In the genomic region with DNA sequence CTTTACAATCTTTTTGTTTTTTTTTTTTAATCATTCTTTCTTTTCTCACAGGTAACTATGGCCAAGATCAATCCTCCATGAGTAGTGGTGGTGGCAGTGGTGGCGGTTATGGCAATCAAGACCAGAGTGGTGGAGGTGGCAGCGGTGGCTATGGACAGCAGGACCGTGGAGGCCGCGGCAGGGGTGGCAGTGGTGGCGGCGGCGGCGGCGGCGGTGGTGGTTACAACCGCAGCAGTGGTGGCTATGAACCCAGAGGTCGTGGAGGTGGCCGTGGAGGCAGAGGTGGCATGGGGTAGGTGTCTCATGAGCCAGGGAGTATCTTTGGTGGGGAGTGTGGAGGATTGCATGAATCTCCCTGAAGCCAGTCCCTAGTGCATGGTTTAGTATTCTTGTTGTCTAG, we compare ENCODE assay signal across 17 cellular contexts. TPM values are rescaled to one million over a fixed set of nuclear protein-coding genes. Genes with fewer than 3 reads are reported as not detected.
DNase-seq lines count a peak whose midpoint lies in the region; ATAC-seq, FAIRE-seq and TF ChIP-seq lines count a peak whose summit lies in the region.
"Had no signal": no experiment of that assay in that cellular context is flagged by ENCODE, and none has a peak within 500 bp of the region (broad histone marks: within the 10 kb centered on the region; RNA-seq: fewer than 3 reads in every experiment).

No MANE protein-coding gene starts in this region.

- H3K9me3 ChIP-seq in DND-41 (ENCODE audit: insufficient read depth, low read length, severe bottlenecking): no peaks in the 10 kb centered on the region

- H3K36me3 ChIP-seq in DND-41 (ENCODE audit: insufficient read depth, low read length): peaks cover 92% of the 10 kb centered on the region

- H3K4me1 ChIP-seq in DND-41 (ENCODE audit: insufficient read depth, low read length): peaks cover 43% of the 10 kb centered on the region

- no peak overlapping the region for H3K27ac ChIP-seq in DND-41 (ENCODE audit: low read length)

- no peaks in the 10 kb centered on the region for H3K9me3 Mint-ChIP-seq in CD14-positive monocyte
- no peaks in the 10 kb centered on the region for H3K9me3 Mint-ChIP-seq in activated T-helper 2 cell treated with anti-CD3 and anti-CD28 coated beads, Interferon-gamma antibody, Interleukin-2, Interleukin-4, amounts not matched to agents 10 μg/mL and 5 μg/mL and 100 μg/mL, durations not matched to agents 14 hours and 24 hours and 36 hours
- H3K9me3 Mint-ChIP-seq in naive thymus-derived CD8-positive, alpha-beta T cell: no peaks in the 10 kb centered on the region

- H3K27ac Mint-ChIP-seq in CD14-positive monocyte: peak overlapping the region in 5 of 7 donors; percentile 33 to 82 (median 63)
- no peak overlapping the region for H3K27ac Mint-ChIP-seq in activated T-helper 2 cell treated with anti-CD3 and anti-CD28 coated beads, Interferon-gamma antibody, Interleukin-2, Interleukin-4, amounts not matched to agents 10 μg/mL and 5 μg/mL and 100 μg/mL, durations not matched to agents 14 hours and 24 hours and 36 hours
- H3K27ac Mint-ChIP-seq in naive thymus-derived CD8-positive, alpha-beta T cell: peak overlapping the region in 9 of 10 donors; percentile 26 to 90 (median 69)

- H3K4me3 ChIP-seq in DND-41 (ENCODE audit: low read depth in 1 of 2, low read length in 2 of 2): no peak overlapping the region
- H3K4me3 ChIP-seq: lung had no signal

- H3K4me2 ChIP-seq in DND-41 (ENCODE audit: insufficient read depth, low read length): peak overlapping the region; percentile 37; the same call in 1 of the 2 replicates

- ATAC-seq in DND-41 (ENCODE audit: insufficient read depth, low read depth): no peak
- no peak for ATAC-seq in naive thymus-derived CD8-positive, alpha-beta T cell
- no peak for ATAC-seq in HG03175 (IDR thresholded peaks at IDR 0.05; ENCODE audit: unreplicated experiment)

- H3K27me3 Mint-ChIP-seq in CD14-positive monocyte (ENCODE audit: low read depth in 3 of 3): peaks cover 0 to 1% (median 0%) of the 10 kb centered on the region in 3 donors
- no peaks in the 10 kb centered on the region for H3K27me3 Mint-ChIP-seq in activated T-helper 2 cell treated with anti-CD3 and anti-CD28 coated beads, Interferon-gamma antibody, Interleukin-2, Interleukin-4, amounts not matched to agents 10 μg/mL and 5 μg/mL and 100 μg/mL, durations not matched to agents 14 hours and 24 hours and 36 hours (ENCODE audit: low read depth)
- H3K27me3 Mint-ChIP-seq in naive thymus-derived CD8-positive, alpha-beta T cell: peaks cover 0 to 2% (median 0%) of the 10 kb centered on the region in 5 donors

- peaks cover 58% of the 10 kb centered on the region for H3K4me1 Mint-ChIP-seq in CD14-positive monocyte
- H3K4me1 Mint-ChIP-seq in activated T-helper 2 cell treated with anti-CD3 and anti-CD28 coated beads, Interferon-gamma antibody, Interleukin-2, Interleukin-4, amounts not matched to agents 10 μg/mL and 5 μg/mL and 100 μg/mL, durations not matched to agents 14 hours and 24 hours and 36 hours (ENCODE audit: low read depth): peaks cover 64% of the 10 kb centered on the region
- peaks cover 64 to 91% (median 82%) of the 10 kb centered on the region in 4 donors for H3K4me1 Mint-ChIP-seq in naive thymus-derived CD8-positive, alpha-beta T cell

- no peak overlapping the region for H3K4me3 Mint-ChIP-seq in CD14-positive monocyte
- peak overlapping the region; percentile 23 for H3K4me3 Mint-ChIP-seq in activated T-helper 2 cell treated with anti-CD3 and anti-CD28 coated beads, Interferon-gamma antibody, Interleukin-2, Interleukin-4, amounts not matched to agents 10 μg/mL and 5 μg/mL and 100 μg/mL, durations not matched to agents 14 hours and 24 hours and 36 hours (ENCODE audit: low read depth)
- peak overlapping the region in 9 of 10 donors; percentile 37 to 93 (median 73) for H3K4me3 Mint-ChIP-seq in naive thymus-derived CD8-positive, alpha-beta T cell

- peaks cover 77 to 79% of the 10 kb centered on the region in 2 donors for H3K36me3 Mint-ChIP-seq in CD14-positive monocyte
- H3K36me3 Mint-ChIP-seq in activated T-helper 2 cell treated with anti-CD3 and anti-CD28 coated beads, Interferon-gamma antibody, Interleukin-2, Interleukin-4, amounts not matched to agents 10 μg/mL and 5 μg/mL and 100 μg/mL, durations not matched to agents 14 hours and 24 hours and 36 hours (ENCODE audit: low read depth): peaks cover 92% of the 10 kb centered on the region
- peaks cover 28 to 92% (median 73%) of the 10 kb centered on the region in 3 donors for H3K36me3 Mint-ChIP-seq in naive thymus-derived CD8-positive, alpha-beta T cell

- POLR2A ChIA-PET in naive thymus-derived CD8-positive, alpha-beta T cell (lab: Charles Lee): interaction anchor here (0.7 to 3.7 kb wide), 8 partner anchors 9 to 198 kb away, joined by 3 to 28 read pairs (median 6); a partner anchor contains a TSS

- no peak for FAIRE-seq in HTR-8/SVneo (lab: Jason Lieb, UNC)
- FAIRE-seq: frontal cortex, urothelium cell line had no signal

- peaks cover 92% of the 10 kb centered on the region for H4K20me1 ChIP-seq in DND-41 (ENCODE audit: insufficient read depth, low read length)

- DNase-seq in CD14-positive monocyte (ENCODE audit: low spot score) (no peak), DND-41 (no peak), NCI-H1694 (lab: John Stamatoyannopoulos, UW) (no peak), HTR-8/SVneo (ENCODE audit: insufficient read length, low spot score) (no peak), NCI-H1105 treated with DMSO at 0.1 percent for 48 hours (lab: John Stamatoyannopoulos, UW) (no peak)
- DNase-seq in activated T-helper 2 cell treated with anti-CD3 and anti-CD28 coated beads, Interferon-gamma antibody, Interleukin-2, Interleukin-4, amounts not matched to agents 10 μg/mL and 5 μg/mL and 100 μg/mL, durations not matched to agents 14 hours and 24 hours and 36 hours (ENCODE audit: low spot score): no peak
- no peak for DNase-seq in naive thymus-derived CD8-positive, alpha-beta T cell
- DNase-seq: AML-193; central memory CD4-positive, alpha-beta T cell; DMS79 treated with DMSO at 0.1 percent for 48 hours; GOT3; stimulated activated CD4-positive, alpha-beta T cell treated with anti-CD3 and anti-CD28 coated beads, Interleukin-4, amount 100 ng/mL, for 4 hours had no signal

- no peaks in the 10 kb centered on the region for H3K27me3 ChIP-seq in DND-41 (ENCODE audit: insufficient read depth, low read length, poor library complexity)

- no peak overlapping the region for H3K9ac ChIP-seq in DND-41 (ENCODE audit: low read depth, low read length)

- H3K79me2 ChIP-seq in DND-41 (ENCODE audit: insufficient read depth, low read length): peaks cover 98% of the 10 kb centered on the region

- intact Hi-C loops in CD14-positive monocyte (cut with micrococcal nuclease): loop anchor here in 1 of 2 donors (5.0 kb wide), 1 partner anchor 172 kb away; a partner anchor contains a TSS
- intact Hi-C loops in activated T-helper 2 cell treated with anti-CD3 and anti-CD28 coated beads, Interferon-gamma antibody, Interleukin-2, Interleukin-4, amounts not matched to agents 10 μg/mL and 5 μg/mL and 100 μg/mL, durations not matched to agents 14 hours and 24 hours and 36 hours (cut with micrococcal nuclease): loop anchor here (10.0 kb wide), 2 partner anchors 230 to 270 kb away; a partner anchor contains a TSS

- no peak for TF ChIP-seq CTCF in CD14-positive monocyte (IDR thresholded peaks at IDR 0.05)
- no peak for TF ChIP-seq CTCF in DND-41 (IDR thresholded peaks at IDR 0.05; ENCODE audit: borderline replicate concordance, extremely low read depth, low read length, poor library complexity, severe bottlenecking)

- H2AFZ ChIP-seq in DND-41 (ENCODE audit: low read depth, low read length): no peak overlapping the region

RNA-seq across cellular contexts. Expression of a gene that starts 4.9 kb away (rescaled TPM):
- polyA plus RNA-seq in CD14-positive monocyte: 10 to 100 TPM; 54.9 to 78.5 TPM
- 874 and 904 TPM in 2 replicates for total RNA-seq in activated T-helper 2 cell treated with anti-CD3 and anti-CD28 coated beads, Interferon-gamma antibody, Interleukin-2, Interleukin-4, amounts not matched to agents 10 μg/mL and 5 μg/mL and 100 μg/mL, durations not matched to agents 14 hours and 24 hours and 36 hours
- total RNA-seq in naive thymus-derived CD8-positive, alpha-beta T cell: 100 to 1,000 TPM; 607 to 637 TPM
- 100 to 1,000 TPM; 118 to 163 (median 149) TPM for polyA plus RNA-seq in naive thymus-derived CD8-positive, alpha-beta T cell

RNA-seq across cellular contexts. Expression of a gene that starts 17.7 kb away (rescaled TPM):
- 100 to 1,000 TPM; 374 to 400 TPM for polyA plus RNA-seq in CD14-positive monocyte
- 15.1 and 15.3 TPM in 2 replicates for total RNA-seq in activated T-helper 2 cell treated with anti-CD3 and anti-CD28 coated beads, Interferon-gamma antibody, Interleukin-2, Interleukin-4, amounts not matched to agents 10 μg/mL and 5 μg/mL and 100 μg/mL, durations not matched to agents 14 hours and 24 hours and 36 hours
- 10 to 100 TPM; 22.0 to 22.2 TPM for total RNA-seq in naive thymus-derived CD8-positive, alpha-beta T cell
- polyA plus RNA-seq in naive thymus-derived CD8-positive, alpha-beta T cell: 10 to 100 TPM; 39.3 to 65.2 (median 39.7) TPM

RNA-seq across cellular contexts. Expression of a gene that starts 29.0 kb away (rescaled TPM):
- not detected for polyA plus RNA-seq in CD14-positive monocyte
- total RNA-seq in activated T-helper 2 cell treated with anti-CD3 and anti-CD28 coated beads, Interferon-gamma antibody, Interleukin-2, Interleukin-4, amounts not matched to agents 10 μg/mL and 5 μg/mL and 100 μg/mL, durations not matched to agents 14 hours and 24 hours and 36 hours: 0.11 TPM in 1 of 2 replicates, not detected in the other
- total RNA-seq in naive thymus-derived CD8-positive, alpha-beta T cell: not detected
- not detected for polyA plus RNA-seq in naive thymus-derived CD8-positive, alpha-beta T cell
- total RNA-seq: RPMI7951 had no signal

RNA-seq across cellular contexts. Expression of a gene that starts 32.0 kb away (rescaled TPM):
- polyA plus RNA-seq in CD14-positive monocyte: not detected
- total RNA-seq in activated T-helper 2 cell treated with anti-CD3 and anti-CD28 coated beads, Interferon-gamma antibody, Interleukin-2, Interleukin-4, amounts not matched to agents 10 μg/mL and 5 μg/mL and 100 μg/mL, durations not matched to agents 14 hours and 24 hours and 36 hours: not detected in 2 replicates
- total RNA-seq in naive thymus-derived CD8-positive, alpha-beta T cell: not detected
- polyA plus RNA-seq in naive thymus-derived CD8-positive, alpha-beta T cell: not detected
- total RNA-seq: lung, RPMI7951 had no signal
- polyA plus RNA-seq: lung had no signal

RNA-seq across cellular contexts. Expression of a gene that starts 35.0 kb away (rescaled TPM):
- polyA plus RNA-seq in CD14-positive monocyte: 1 to 10 TPM; 3.1 to 4.2 TPM
- 0.07 and 0.14 TPM in 2 replicates for total RNA-seq in activated T-helper 2 cell treated with anti-CD3 and anti-CD28 coated beads, Interferon-gamma antibody, Interleukin-2, Interleukin-4, amounts not matched to agents 10 μg/mL and 5 μg/mL and 100 μg/mL, durations not matched to agents 14 hours and 24 hours and 36 hours
- under 1 TPM; 0.63 to 0.83 TPM for total RNA-seq in naive thymus-derived CD8-positive, alpha-beta T cell
- polyA plus RNA-seq in naive thymus-derived CD8-positive, alpha-beta T cell: 1 to 10 TPM in 2 of 3 donors, under 1 TPM in 1; 0.79 to 3.5 (median 1.4) TPM

Comparison
In these comparisons a context has a peak if more than half of its experiments do, and no peak if none do; other contexts are left out.
1. H3K4me3 Mint-ChIP-seq: peak in activated T-helper 2 cell treated with anti-CD3 and anti-CD28 coated beads, Interferon-gamma antibody, Interleukin-2, Interleukin-4, amounts not matched to agents 10 μg/mL and 5 μg/mL and 100 μg/mL, durations not matched to agents 14 hours and 24 hours and 36 hours (single experiment) and naive thymus-derived CD8-positive, alpha-beta T cell (9 of 10); none in CD14-positive monocyte (0 of 2).